In the genomic region with DNA sequence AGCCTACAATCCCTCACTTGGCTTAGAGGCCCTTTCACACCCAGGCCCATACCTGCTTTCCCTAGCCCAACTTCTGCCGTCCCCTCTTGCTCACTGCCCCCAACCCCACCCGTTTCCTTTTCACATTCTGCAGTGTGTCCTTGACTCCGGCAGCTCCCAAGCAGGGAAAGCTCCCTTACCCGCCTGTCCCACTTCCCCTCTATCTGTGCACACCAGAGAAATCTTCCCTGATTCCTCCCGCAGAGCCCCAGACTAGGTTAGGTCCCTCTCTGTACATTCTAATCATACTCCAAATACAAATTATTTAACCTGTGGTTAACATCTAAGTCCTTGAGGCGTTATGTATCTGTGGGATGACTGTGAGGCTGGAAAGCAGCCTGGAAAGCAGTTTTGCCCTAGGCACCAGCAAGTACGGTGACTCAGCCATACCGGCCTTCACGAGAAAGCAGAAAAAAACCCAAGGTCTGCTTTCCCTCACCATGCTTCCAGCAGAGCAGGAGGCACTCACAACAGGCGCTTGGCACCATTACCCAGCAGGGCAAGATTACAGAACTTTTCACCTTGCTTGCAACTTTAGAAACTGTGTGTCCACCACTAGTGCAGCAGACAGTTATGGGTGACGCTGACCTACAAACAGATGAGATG, we compare ENCODE assay signal across 8 cellular contexts. TPM values are rescaled to one million over a fixed set of nuclear protein-coding genes. Genes with fewer than 3 reads are reported as not detected.
DNase-seq lines count a peak whose midpoint lies in the region; ATAC-seq, FAIRE-seq and TF ChIP-seq lines count a peak whose summit lies in the region.

No MANE protein-coding gene starts in this region.

- TF ChIP-seq POLR2A in K562 (conservative IDR thresholded peaks at IDR 0.05) (no peak), vagina (IDR thresholded peaks at IDR 0.05) (no peak)

- peak; percentile 55 for ATAC-seq in K562
- ATAC-seq in HG03108 (IDR thresholded peaks at IDR 0.05; ENCODE audit: unreplicated experiment): no peak
- no peak for ATAC-seq in HG03097 (IDR thresholded peaks at IDR 0.05; ENCODE audit: low FRiP score, unreplicated experiment)

- no peak overlapping the region for H2AFZ ChIP-seq in K562 (ENCODE audit: low read depth, low read length)

- H3K36me3 ChIP-seq in K562 (ENCODE audit: control insufficient read depth, insufficient read depth, low read length) (peaks cover 27% of the 10 kb centered on the region; the same call in 2 of the 3 replicates), kidney epithelial cell (ENCODE audit: control insufficient read depth, insufficient read depth, low read length) (no peaks in the 10 kb centered on the region), vagina (no peaks in the 10 kb centered on the region)

- no peak for FAIRE-seq in K562 (lab: Jason Lieb, UNC)

- peaks cover 100% of the 10 kb centered on the region for H3K79me2 ChIP-seq in K562 (ENCODE audit: control insufficient read depth, insufficient read depth, low read length)

- DNase-seq in stimulated activated CD4-positive, alpha-beta T cell treated with anti-CD3 and anti-CD28 coated beads, Interleukin-15, amount 100 ng/mL, for 24 hours: peak; percentile 36
- DNase-seq in stimulated activated CD4-positive, alpha-beta T cell treated with anti-CD3 and anti-CD28 coated beads, Interleukin-4, amount 100 ng/mL, for 4 hours: no peak
- peak in 1 of 4 experiments; percentile 50 for DNase-seq in K562 (ENCODE audit: extremely low read depth in 1 of 4, low spot score in 3 of 4)
- DNase-seq in kidney epithelial cell (ENCODE audit: low read depth): peak; percentile 80
- no peak for DNase-seq in vagina (ENCODE audit: extremely low spot score in 2 of 2)
- DNase-seq in central memory CD4-positive, alpha-beta T cell: no peak

- TF ChIP-seq RAD21 in K562 (CRISPR knock-in tag; conservative IDR thresholded peaks at IDR 0.05 in 1 of 2, IDR thresholded peaks at IDR 0.05 in 1 of 2): no peak

- H3K9me3 ChIP-seq in K562 (replicated peaks; ENCODE audit: control insufficient read depth, insufficient read depth, low read depth, low read length) (no peaks in the 10 kb centered on the region), vagina (no peaks in the 10 kb centered on the region)

- no peak for TF ChIP-seq CTCF in K562 (IDR thresholded peaks at IDR 0.05 in 2 of 3, conservative IDR thresholded peaks at IDR 0.05 in 1 of 3; ENCODE audit: insufficient read depth in 2 of 3, low read depth in 1 of 3, low read length in 3 of 3)
- TF ChIP-seq CTCF in kidney epithelial cell (IDR thresholded peaks at IDR 0.05; ENCODE audit: insufficient read depth, low read length, poor library complexity, severe bottlenecking): no peak
- no peak for TF ChIP-seq CTCF in vagina (IDR thresholded peaks at IDR 0.05)

- in situ Hi-C loops in K562 (cut with MboI): no loop called here

- peak overlapping the region; percentile 44 for H3K4me2 ChIP-seq in K562 (ENCODE audit: insufficient read depth, low read length)

- CTCF ChIA-PET in K562 (lab: Yijun Ruan, JAX; ENCODE audit: low intra/inter-chr PET ratio): no interaction called here

- WGBS in K562 (ENCODE audit: insufficient coverage, low coverage, missing lambda C conversion rate): 38% methylated on average over 11 of the region's 11 CpGs

- peak overlapping the region in 1 of 2 experiments; percentile 1; a peak in 1 of 4 replicates for H3K9ac ChIP-seq in K562 (ENCODE audit: insufficient read depth in 1 of 2, low read depth in 2 of 2, low read length in 2 of 2)

- no TSS peak for BruUV-seq in K562 (replicated peaks; lab: Mats Ljungman, UMichigan)

- intact Hi-C loops in K562 (cut with micrococcal nuclease): no loop called here
- intact Hi-C loops in vagina (cut with DNase I): no loop called here

- POLR2A ChIA-PET in K562 (lab: Yijun Ruan, JAX): interaction anchor here (0.5 to 1.5 kb wide), 5 partner anchors 11 to 33 kb away, joined by 3 to 8 read pairs (median 4); no protein-coding TSS in a partner anchor

- H3K4me3 ChIP-seq in K562 (no peak overlapping the region), kidney epithelial cell (ENCODE audit: low read depth, low read length) (no peak overlapping the region), vagina (no peak overlapping the region)

- peaks cover 26% of the 10 kb centered on the region for H4K20me1 ChIP-seq in K562 (replicated peaks; ENCODE audit: control insufficient read depth, insufficient read depth, low read length)

- H3K27ac ChIP-seq in K562 (ENCODE audit: extremely low read depth, low read depth, low read length) (peak overlapping the region; percentile 59), vagina (peak overlapping the region; percentile 37)

- H3K9me1 ChIP-seq in K562 (ENCODE audit: control insufficient read depth, insufficient read depth, low read length): no peaks in the 10 kb centered on the region

- no peak for TF ChIP-seq EP300 in K562 (IDR thresholded peaks at IDR 0.05; ENCODE audit: low read length)

- H3K27me3 ChIP-seq in K562 (ENCODE audit: control insufficient read depth in 2 of 2, insufficient read depth in 2 of 2, low read length in 2 of 2): no peaks in the 10 kb centered on the region
- no peaks in the 10 kb centered on the region for H3K27me3 ChIP-seq in kidney epithelial cell (ENCODE audit: control insufficient read depth, insufficient read depth, low read length)
- H3K27me3 ChIP-seq in vagina: no peaks in the 10 kb centered on the region

- H3K4me1 ChIP-seq in K562 (replicated peaks in 1 of 2; ENCODE audit: control insufficient read depth in 2 of 2, insufficient read depth in 2 of 2, low read length in 2 of 2) (peaks cover 14 to 46% of the 10 kb centered on the region in 2 experiments), vagina (peaks cover 50% of the 10 kb centered on the region)

TF ChIP-seq in K562, 482 proteins besides CTCF, POLR2A, EP300 and RAD21 (continues in another document):
- TF ChIP-seq MAFG (tag; conservative IDR thresholded peaks at IDR 0.05): 0 out of 2 replicates have a peak, but pooled peaks have one; percentile 47
- no peak for TF ChIP-seq NEUROD1 (IDR thresholded peaks at IDR 0.05; ENCODE audit: borderline replicate concordance, low read depth, low read length, partially characterized antibody)
- 0 out of 2 replicates have a peak, but pooled peaks have one; percentile 9 for TF ChIP-seq ARID1B (IDR thresholded peaks at IDR 0.05)
- TF ChIP-seq ZNF316 (IDR thresholded peaks at IDR 0.05): peak; percentile 53
- TF ChIP-seq, protein P1, sequence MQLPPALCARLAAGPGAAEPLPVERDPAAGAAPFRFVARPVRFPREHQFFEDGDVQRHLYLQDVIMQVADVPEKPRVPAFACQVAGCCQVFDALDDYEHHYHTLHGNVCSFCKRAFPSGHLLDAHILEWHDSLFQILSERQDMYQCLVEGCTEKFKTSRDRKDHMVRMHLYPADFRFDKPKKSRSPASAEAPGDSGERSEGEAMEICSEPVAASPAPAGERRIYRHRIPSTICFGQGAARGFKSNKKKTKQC (CRISPR knock-in tag; IDR thresholded peaks at IDR 0.05): no peak
- TF ChIP-seq, protein P2, sequence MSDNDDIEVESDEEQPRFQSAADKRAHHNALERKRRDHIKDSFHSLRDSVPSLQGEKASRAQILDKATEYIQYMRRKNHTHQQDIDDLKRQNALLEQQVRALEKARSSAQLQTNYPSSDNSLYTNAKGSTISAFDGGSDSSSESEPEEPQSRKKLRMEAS (CRISPR knock-in tag; IDR thresholded peaks at IDR 0.05): 0 out of 2 replicates have a peak, but pooled peaks have one; percentile 22
- peak; percentile 74 for TF ChIP-seq NFE2 (IDR thresholded peaks at IDR 0.05; ENCODE audit: low read depth)
- no peak for TF ChIP-seq ZFP1 (CRISPR knock-in tag; IDR thresholded peaks at IDR 0.05)
- 0 out of 2 replicates have a peak, but pooled peaks have one; percentile 19 for TF ChIP-seq DPF2 (IDR thresholded peaks at IDR 0.05)
- TF ChIP-seq, protein P3, sequence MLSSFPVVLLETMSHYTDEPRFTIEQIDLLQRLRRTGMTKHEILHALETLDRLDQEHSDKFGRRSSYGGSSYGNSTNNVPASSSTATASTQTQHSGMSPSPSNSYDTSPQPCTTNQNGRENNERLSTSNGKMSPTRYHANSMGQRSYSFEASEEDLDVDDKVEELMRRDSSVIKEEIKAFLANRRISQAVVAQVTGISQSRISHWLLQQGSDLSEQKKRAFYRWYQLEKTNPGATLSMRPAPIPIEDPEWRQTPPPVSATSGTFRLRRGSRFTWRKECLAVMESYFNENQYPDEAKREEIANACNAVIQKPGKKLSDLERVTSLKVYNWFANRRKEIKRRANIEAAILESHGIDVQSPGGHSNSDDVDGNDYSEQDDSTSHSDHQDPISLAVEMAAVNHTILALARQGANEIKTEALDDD (IDR thresholded peaks at IDR 0.05): no peak
- 0 out of 2 replicates have a peak, but pooled peaks have one; percentile 6 for TF ChIP-seq MAFF (IDR thresholded peaks at IDR 0.05; ENCODE audit: low read length)
- 0 out of 2 replicates have a peak, but pooled peaks have one; percentile 23 for TF ChIP-seq JUND (IDR thresholded peaks at IDR 0.05; ENCODE audit: borderline replicate concordance, low read depth, low read length)
- TF ChIP-seq JUND (tag; IDR thresholded peaks at IDR 0.05; ENCODE audit: borderline replicate concordance, low read depth, low read length): no peak
- peak; percentile 48; the same call in 1 of the 2 replicates for TF ChIP-seq C11orf30 (IDR thresholded peaks at IDR 0.05; ENCODE audit: low read depth)
- no peak for TF ChIP-seq RFX1 (IDR thresholded peaks at IDR 0.05)
- no peak for TF ChIP-seq KAT2B (IDR thresholded peaks at IDR 0.05; ENCODE audit: low read depth, low read length)
- TF ChIP-seq POLR2G (IDR thresholded peaks at IDR 0.05; ENCODE audit: low read depth, low read length): no peak

RNA-seq across cellular contexts. Expression of a gene that starts 22.3 kb away (rescaled TPM):
- total RNA-seq in K562 (2011; cell fraction: chromatin; rRNA removed; ENCODE audit: low replicate concordance): 254 and 349 TPM in 2 replicates
- 242 and 277 TPM in 2 replicates for total RNA-seq in K562 (2011; cell fraction: nucleolus; rRNA removed)
- 310 and 344 TPM in 2 replicates for total RNA-seq in K562 (2011; cell fraction: nucleoplasm; rRNA removed)
- total RNA-seq in K562 (2014; rRNA removed) (70.6 and 80.6 TPM in 2 replicates), K562 (2014; rRNA removed; fragmentation: Illumina TruSeq; extraction: Trizol) (131 and 151 TPM in 2 replicates), K562 (2015; rRNA removed; fragmentation: Illumina TruSeq; extraction: Trizol) (122 and 132 TPM in 2 replicates), K562 (2021) (134 and 151 TPM in 2 replicates), kidney epithelial cell (63.6 and 74.6 TPM in 2 replicates), vagina (42.5 TPM)
- polyA plus RNA-seq in K562 (2011; rRNA removed) (245 TPM in 2 replicates), K562 (2014; fragmentation: Illumina TruSeq; extraction: Trizol) (150 and 172 TPM in 2 replicates), K562 (2014; fragmentation: Nextera tagmentation; extraction: Ambion mirVana) (100 to 1,000 TPM; 124 to 148 TPM), K562 (2014; rRNA removed) (107 and 109 TPM in 2 replicates)
- polyA plus RNA-seq in K562 (2011; cell fraction: cytosol; rRNA removed): 106 and 186 TPM in 2 replicates
- 434 and 508 TPM in 2 replicates for polyA plus RNA-seq in K562 (2011; cell fraction: nucleus; rRNA removed)
- 143 and 177 TPM in 2 replicates for polyA plus RNA-seq in K562 (2012)
- polyA minus RNA-seq in K562 (2011; rRNA and poly(A)+ RNA removed): 294 and 362 TPM in 2 replicates
- 132 and 149 TPM in 2 replicates for polyA minus RNA-seq in K562 (2011; cell fraction: cytosol; rRNA and poly(A)+ RNA removed)
- 163 and 262 TPM in 2 replicates for polyA minus RNA-seq in K562 (2011; cell fraction: nucleus; rRNA and poly(A)+ RNA removed)

Comparison
In these comparisons a context has a peak if more than half of its experiments do, and no peak if none do; other contexts are left out.
1. DNase-seq: peak in stimulated activated CD4-positive, alpha-beta T cell treated with anti-CD3 and anti-CD28 coated beads, Interleukin-15, amount 100 ng/mL, for 24 hours (single experiment) and kidney epithelial cell (single experiment); none in stimulated activated CD4-positive, alpha-beta T cell treated with anti-CD3 and anti-CD28 coated beads, Interleukin-4, amount 100 ng/mL, for 4 hours (0 of 2), vagina (0 of 2) and central memory CD4-positive, alpha-beta T cell (single experiment).